21 cellular contexts compared by ENCODE assay signal in genomic region chr22:44999687-45000086, GRCh38. TPM values are rescaled to one million over a fixed set of nuclear protein-coding genes. Genes with fewer than 3 reads are reported as not detected.
DNase-seq lines count a peak whose midpoint lies in the region; ATAC-seq, FAIRE-seq and TF ChIP-seq lines count a peak whose summit lies in the region.
"Had no signal": no experiment of that assay in that cellular context is flagged by ENCODE, and none has a peak within 500 bp of the region (broad histone marks: within the 10 kb centered on the region; RNA-seq: fewer than 3 reads in every experiment).

No MANE protein-coding gene starts in this region.

- no peak for FAIRE-seq in astrocyte (lab: Jason Lieb, UNC)
- FAIRE-seq: D721Med had no signal

- H3K9me3 ChIP-seq in breast epithelium (no peaks in the 10 kb centered on the region), HUES48 (ENCODE audit: control insufficient read depth, insufficient read depth, low read length) (no peaks in the 10 kb centered on the region; the same call in 1 of the 2 replicates), astrocyte (ENCODE audit: insufficient read depth, low read depth, low read length) (no peaks in the 10 kb centered on the region), neuronal stem cell (replicated peaks in 1 of 2; ENCODE audit: control insufficient read depth in 2 of 2, insufficient read depth in 1 of 2, low read depth in 1 of 2, low read length in 2 of 2) (peaks cover 5 to 8% of the 10 kb centered on the region in 2 donors), Karpas-422 (ENCODE audit: low read length) (no peaks in the 10 kb centered on the region)
- H3K9me3 ChIP-seq: SK-N-SH had no signal

- no peak overlapping the region for H4K8ac ChIP-seq in neuronal stem cell (ENCODE audit: low read depth, low read length)

- H2BK15ac ChIP-seq in neuronal stem cell (ENCODE audit: low read length): no peak overlapping the region

- no peak for ATAC-seq in GM21825 (IDR thresholded peaks at IDR 0.05; ENCODE audit: unreplicated experiment)
- ATAC-seq: T-cell had no signal

- H4K20me1 ChIP-seq in astrocyte (ENCODE audit: insufficient read depth, low read length): peaks cover 12% of the 10 kb centered on the region
- peaks cover 10% of the 10 kb centered on the region; the same call in 1 of the 2 replicates for H4K20me1 ChIP-seq in Karpas-422 (ENCODE audit: insufficient read depth, low read depth, low read length)

- H3K4me1 ChIP-seq in breast epithelium (no peaks in the 10 kb centered on the region), HUES48 (ENCODE audit: control insufficient read depth, insufficient read depth, low read length) (peaks cover 17% of the 10 kb centered on the region), astrocyte (ENCODE audit: insufficient read depth, low read length) (no peaks in the 10 kb centered on the region), neuronal stem cell (ENCODE audit: control insufficient read depth in 2 of 2, insufficient read depth in 1 of 2, low read depth in 1 of 2, low read length in 2 of 2) (peaks cover 0 to 17% of the 10 kb centered on the region in 2 donors), Karpas-422 (ENCODE audit: low read length) (peaks cover 3% of the 10 kb centered on the region)

- H3K4me1 Mint-ChIP-seq in MCF 10A (ENCODE audit: insufficient read depth, unreplicated experiment) (no peaks in the 10 kb centered on the region), astrocyte (ENCODE audit: low read depth, unreplicated experiment) (peaks cover 8% of the 10 kb centered on the region)
- H3K4me1 Mint-ChIP-seq: CD8-positive, alpha-beta memory T cell; T-cell had no signal

- no peak overlapping the region for H3K23ac ChIP-seq in neuronal stem cell (ENCODE audit: low read depth, low read length, poor library complexity)

- peaks cover 8% of the 10 kb centered on the region for H3K79me2 ChIP-seq in astrocyte (ENCODE audit: insufficient read depth, low read length)
- peaks cover 61% of the 10 kb centered on the region for H3K79me2 ChIP-seq in Karpas-422 (ENCODE audit: low read length)

- H2AFZ ChIP-seq in astrocyte (ENCODE audit: low read depth, low read length) (no peak overlapping the region), neuronal stem cell (ENCODE audit: low read length) (no peak overlapping the region), Karpas-422 (ENCODE audit: low read length) (no peak overlapping the region)

- no peak overlapping the region for H3K14ac ChIP-seq in neuronal stem cell (ENCODE audit: low read length)

- H3K9me2 ChIP-seq in Karpas-422 (replicated peaks; ENCODE audit: insufficient read depth, low read length): no peaks in the 10 kb centered on the region
- H3K9me2 ChIP-seq: SK-N-SH had no signal

- H3K27ac ChIP-seq in breast epithelium: no peak overlapping the region
- no peak overlapping the region for H3K27ac ChIP-seq in HUES48 (ENCODE audit: low read depth, low read length)
- H3K27ac ChIP-seq in astrocyte (ENCODE audit: low read depth, low read length): no peak overlapping the region
- no peak overlapping the region for H3K27ac ChIP-seq in neuronal stem cell (replicated peaks; ENCODE audit: low read length)
- H3K27ac ChIP-seq in Karpas-422 (ENCODE audit: low read length): no peak overlapping the region

- H4K91ac ChIP-seq in neuronal stem cell (ENCODE audit: low read depth, low read length, poor library complexity): no peak overlapping the region

- H3K27me3 Mint-ChIP-seq in MCF 10A (ENCODE audit: insufficient read depth, unreplicated experiment): peaks cover 48% of the 10 kb centered on the region
- H3K27me3 Mint-ChIP-seq in astrocyte (ENCODE audit: low read depth, unreplicated experiment): peaks cover 4% of the 10 kb centered on the region

- H3K4me3 Mint-ChIP-seq in MCF 10A (ENCODE audit: unreplicated experiment) (no peak overlapping the region), astrocyte (ENCODE audit: unreplicated experiment) (no peak overlapping the region)
- H3K4me3 Mint-ChIP-seq: CD8-positive, alpha-beta memory T cell; T-cell had no signal

- H3K36me3 ChIP-seq in breast epithelium: no peaks in the 10 kb centered on the region
- H3K36me3 ChIP-seq in HUES48 (ENCODE audit: control insufficient read depth, insufficient read depth, low read length): peaks cover 57% of the 10 kb centered on the region
- no peaks in the 10 kb centered on the region for H3K36me3 ChIP-seq in astrocyte (ENCODE audit: insufficient read depth, low read length)
- peaks cover 30 to 96% of the 10 kb centered on the region in 2 donors for H3K36me3 ChIP-seq in neuronal stem cell (replicated peaks in 1 of 2; ENCODE audit: control insufficient read depth in 2 of 2, insufficient read depth in 2 of 2, low read length in 2 of 2)
- H3K36me3 ChIP-seq in Karpas-422 (ENCODE audit: insufficient read depth, low read length): no peaks in the 10 kb centered on the region

- no CpG with 5 or more reads among the region's 13 CpGs for WGBS in neuronal stem cell (ENCODE audit: extremely low coverage in 2 of 2, insufficient read length in 2 of 2, insufficient replicate concordance in 1 of 2), 2 donors

- H3K18ac ChIP-seq in neuronal stem cell (ENCODE audit: low read length): peak overlapping the region; percentile 67

- no peak for TF ChIP-seq POLR2A in breast epithelium (IDR thresholded peaks at IDR 0.05)

- H2BK120ac ChIP-seq in neuronal stem cell (ENCODE audit: low read depth, low read length): no peak overlapping the region

- H3K79me1 ChIP-seq in neuronal stem cell (ENCODE audit: low read depth, low read length): peaks cover 42% of the 10 kb centered on the region

- BruUV-seq in MCF 10A (replicated peaks; lab: Mats Ljungman, UMichigan): no TSS peak

- CTCF ChIA-PET in MCF 10A (lab: Yijun Ruan, JAX): no interaction called here

- POLR2A ChIA-PET in MCF 10A (lab: Yijun Ruan, JAX): no interaction called here

- no peak overlapping the region for H3K4ac ChIP-seq in neuronal stem cell (ENCODE audit: low read length)

- TF ChIP-seq CTCF in MCF 10A (IDR thresholded peaks at IDR 0.05; ENCODE audit: unreplicated experiment) (no peak), breast epithelium (IDR thresholded peaks at IDR 0.05) (no peak), astrocyte (IDR thresholded peaks at IDR 0.05; ENCODE audit: insufficient read depth, low read depth, low read length) (no peak)

- H3K27ac Mint-ChIP-seq in MCF 10A (ENCODE audit: low read depth, unreplicated experiment) (peak overlapping the region; percentile 36), astrocyte (ENCODE audit: unreplicated experiment) (peak overlapping the region; percentile 66)
- H3K27ac Mint-ChIP-seq: CD8-positive, alpha-beta memory T cell; T-cell had no signal

- H3K4me3 ChIP-seq in breast epithelium (no peak overlapping the region), HUES48 (ENCODE audit: low read depth, low read length) (no peak overlapping the region), astrocyte (ENCODE audit: insufficient read depth, low read depth, low read length) (no peak overlapping the region), neuronal stem cell (ENCODE audit: low read length in 2 of 2) (no peak overlapping the region), Karpas-422 (ENCODE audit: low read length) (no peak overlapping the region)

- H3K9me3 Mint-ChIP-seq in MCF 10A (ENCODE audit: unreplicated experiment): no peaks in the 10 kb centered on the region
- H3K9me3 Mint-ChIP-seq in astrocyte (ENCODE audit: unreplicated experiment): no peaks in the 10 kb centered on the region
- H3K9me3 Mint-ChIP-seq: CD8-positive, alpha-beta memory T cell had no signal

- DNase-seq in MCF 10A (ENCODE audit: unreplicated experiment) (no peak), breast epithelium (ENCODE audit: low spot score in 2 of 2) (no peak), astrocyte (ENCODE audit: low read depth) (no peak), neuronal stem cell (ENCODE audit: low spot score) (no peak), UCSD-AML1 (lab: John Stamatoyannopoulos, UW; ENCODE audit: unreplicated experiment) (no peak), Karpas-422 (no peak)
- DNase-seq: C1 segment of cervical spinal cord; CD8-positive, alpha-beta memory T cell; IMR-90; NCI-H1092 treated with DMSO at 0.1 percent for 48 hours; NCI-H2081; NCI-H510A; NCI-H82; SHP77 treated with DMSO at 0.1 percent for 48 hours; SK-N-SH; T-cell had no signal

- peak overlapping the region; percentile 84 for H2BK5ac ChIP-seq in neuronal stem cell (ENCODE audit: low read length)

- no peak overlapping the region for H3K4me2 ChIP-seq in astrocyte (ENCODE audit: low read length)
- H3K4me2 ChIP-seq in neuronal stem cell (ENCODE audit: insufficient read depth, low read length, poor library complexity, severe bottlenecking): no peak overlapping the region
- no peak overlapping the region for H3K4me2 ChIP-seq in Karpas-422 (ENCODE audit: low read depth, low read length, poor library complexity, severe bottlenecking)
- H3K4me2 ChIP-seq: SK-N-SH had no signal

- intact Hi-C loops in MCF 10A (cut with micrococcal nuclease): no loop called here
- intact Hi-C loops in breast epithelium (cut with DNase I; ENCODE audit: low total_unique reads): no loop called here

- H3K9ac ChIP-seq in HUES48 (ENCODE audit: low read depth, low read length) (0 out of 2 replicates have a peak overlapping the region, but pooled peaks have one; percentile 30), astrocyte (ENCODE audit: low read length) (no peak overlapping the region), neuronal stem cell (ENCODE audit: low read depth, low read length, poor library complexity) (no peak overlapping the region), Karpas-422 (ENCODE audit: low read length) (no peak overlapping the region)
- H3K9ac ChIP-seq: SK-N-SH had no signal

- no peak overlapping the region for H2AK5ac ChIP-seq in neuronal stem cell (ENCODE audit: low read depth, low read length)

- H3K27me3 ChIP-seq in breast epithelium (no peaks in the 10 kb centered on the region), HUES48 (ENCODE audit: control insufficient read depth, insufficient read depth, low read length) (no peaks in the 10 kb centered on the region), astrocyte (ENCODE audit: insufficient read depth, low read length) (peaks cover 2% of the 10 kb centered on the region), neuronal stem cell (ENCODE audit: control insufficient read depth in 3 of 3, insufficient read depth in 3 of 3, low read depth in 1 of 3, low read length in 3 of 3) (no peaks in the 10 kb centered on the region), Karpas-422 (ENCODE audit: low read length) (no peaks in the 10 kb centered on the region)

- H3K36me3 Mint-ChIP-seq in MCF 10A (ENCODE audit: insufficient read depth, unreplicated experiment) (no peaks in the 10 kb centered on the region), astrocyte (ENCODE audit: low read depth, unreplicated experiment) (peaks cover 13% of the 10 kb centered on the region)
- H3K36me3 Mint-ChIP-seq: CD8-positive, alpha-beta memory T cell; T-cell had no signal

- no peak overlapping the region for H2BK12ac ChIP-seq in neuronal stem cell (ENCODE audit: low read length)

RNA-seq across cellular contexts. Expression of gene PHF21B, which starts 10.1 kb away (rescaled TPM):
- total RNA-seq in MCF 10A (2022): 0.66 and 0.75 TPM in 2 replicates
- 1 to 10 TPM in 2 of 3 donors, not detected in 1; 3.6 to 4.1 TPM for total RNA-seq in breast epithelium
- 6.0 and 6.3 TPM in 2 replicates for total RNA-seq in astrocyte
- 17.7 TPM for polyA plus RNA-seq in neuronal stem cell (2013, experiment 1 of 2)
- polyA plus RNA-seq in neuronal stem cell (2013, experiment 2 of 2): 21.4 TPM
- 5.9 and 17.1 TPM in 2 replicates for total RNA-seq in Karpas-422 (2014; rRNA removed; shearing (Covaris generic); ENCODE audit: low replicate concordance)
- total RNA-seq: A172; CD8-positive, alpha-beta memory T cell; IMR-90; RPMI7951 had no signal
- polyA plus RNA-seq: CD8-positive, alpha-beta memory T cell had no signal
